In the genomic region with DNA sequence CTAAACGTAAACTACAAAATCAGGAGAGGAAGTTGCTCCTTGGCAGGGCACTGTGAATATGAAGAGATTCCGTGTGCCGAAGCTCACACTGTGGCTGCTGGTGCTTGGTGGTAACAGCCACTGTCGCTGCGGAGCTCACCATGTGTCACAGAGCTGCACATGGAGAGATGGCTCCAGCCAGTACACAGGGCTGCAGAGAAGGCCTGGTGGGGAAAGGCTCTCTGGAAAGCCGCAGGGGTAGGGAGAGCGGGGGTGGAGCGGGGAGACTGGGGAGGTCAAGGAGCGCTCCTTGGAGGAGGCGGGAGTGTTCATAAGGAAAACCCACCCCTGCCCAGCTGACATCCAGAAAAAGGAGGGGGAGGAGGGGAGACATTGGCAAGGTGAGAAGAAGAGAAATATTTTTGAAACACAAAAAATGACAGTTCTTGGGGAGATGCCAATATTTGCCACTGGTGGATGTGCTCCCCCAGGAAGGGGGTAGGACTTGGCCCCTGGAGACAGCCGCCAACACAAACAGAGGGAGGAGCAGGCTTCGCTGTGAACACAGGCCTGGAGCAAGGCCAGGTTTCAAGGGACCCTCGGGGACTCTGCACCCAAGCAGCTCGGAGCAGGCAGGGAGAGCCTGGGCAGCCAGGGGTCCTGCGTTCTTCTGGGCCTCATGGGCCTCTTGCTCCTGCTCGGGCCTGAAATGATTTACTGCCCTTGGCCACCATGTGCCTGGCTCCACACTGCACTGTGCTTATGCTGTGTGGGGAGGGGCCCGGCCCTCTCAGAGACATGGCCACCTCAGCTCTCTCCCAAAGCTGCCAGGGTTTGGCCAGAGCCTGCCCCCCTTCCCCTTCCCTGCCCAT, we compare ENCODE assay signal across 1 cellular context.
TF ChIP-seq lines count a peak whose summit lies in the region.

No MANE protein-coding gene starts in this region.

TF ChIP-seq in HepG2, 621 proteins besides CTCF, POLR2A, EP300 and RAD21 (continued from another document):
- TF ChIP-seq, protein P1, sequence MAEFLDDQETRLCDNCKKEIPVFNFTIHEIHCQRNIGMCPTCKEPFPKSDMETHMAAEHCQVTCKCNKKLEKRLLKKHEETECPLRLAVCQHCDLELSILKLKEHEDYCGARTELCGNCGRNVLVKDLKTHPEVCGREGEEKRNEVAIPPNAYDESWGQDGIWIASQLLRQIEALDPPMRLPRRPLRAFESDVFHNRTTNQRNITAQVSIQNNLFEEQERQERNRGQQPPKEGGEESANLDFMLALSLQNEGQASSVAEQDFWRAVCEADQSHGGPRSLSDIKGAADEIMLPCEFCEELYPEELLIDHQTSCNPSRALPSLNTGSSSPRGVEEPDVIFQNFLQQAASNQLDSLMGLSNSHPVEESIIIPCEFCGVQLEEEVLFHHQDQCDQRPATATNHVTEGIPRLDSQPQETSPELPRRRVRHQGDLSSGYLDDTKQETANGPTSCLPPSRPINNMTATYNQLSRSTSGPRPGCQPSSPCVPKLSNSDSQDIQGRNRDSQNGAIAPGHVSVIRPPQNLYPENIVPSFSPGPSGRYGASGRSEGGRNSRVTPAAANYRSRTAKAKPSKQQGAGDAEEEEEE (CRISPR knock-in tag; IDR thresholded peaks at IDR 0.05; ENCODE audit: borderline replicate concordance) = no peak
- peak; percentile 27 for TF ChIP-seq XRCC5 (optimal IDR thresholded peaks at IDR 0.05; ENCODE audit: low read length)
- TF ChIP-seq ZNF501 (CRISPR knock-in tag; IDR thresholded peaks at IDR 0.05) = peak; percentile 55; the same call in 1 of the 2 replicates
- TF ChIP-seq DPF2 (CRISPR knock-in tag; IDR thresholded peaks at IDR 0.05; ENCODE audit: borderline replicate concordance, low read depth) = peak; percentile 16; the same call in 1 of the 2 replicates
- TF ChIP-seq, protein P2, sequence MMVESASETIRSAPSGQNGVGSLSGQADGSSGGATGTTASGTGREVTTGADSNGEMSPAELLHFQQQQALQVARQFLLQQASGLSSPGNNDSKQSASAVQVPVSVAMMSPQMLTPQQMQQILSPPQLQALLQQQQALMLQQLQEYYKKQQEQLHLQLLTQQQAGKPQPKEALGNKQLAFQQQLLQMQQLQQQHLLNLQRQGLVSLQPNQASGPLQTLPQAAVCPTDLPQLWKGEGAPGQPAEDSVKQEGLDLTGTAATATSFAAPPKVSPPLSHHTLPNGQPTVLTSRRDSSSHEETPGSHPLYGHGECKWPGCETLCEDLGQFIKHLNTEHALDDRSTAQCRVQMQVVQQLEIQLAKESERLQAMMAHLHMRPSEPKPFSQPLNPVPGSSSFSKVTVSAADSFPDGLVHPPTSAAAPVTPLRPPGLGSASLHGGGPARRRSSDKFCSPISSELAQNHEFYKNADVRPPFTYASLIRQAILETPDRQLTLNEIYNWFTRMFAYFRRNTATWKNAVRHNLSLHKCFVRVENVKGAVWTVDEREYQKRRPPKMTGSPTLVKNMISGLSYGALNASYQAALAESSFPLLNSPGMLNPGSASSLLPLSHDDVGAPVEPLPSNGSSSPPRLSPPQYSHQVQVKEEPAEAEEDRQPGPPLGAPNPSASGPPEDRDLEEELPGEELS (CRISPR knock-in tag; IDR thresholded peaks at IDR 0.05) = peak; percentile 80
- no peak for TF ChIP-seq RFX1 (IDR thresholded peaks at IDR 0.05)
- peak; percentile 55 for TF ChIP-seq SRSF1 (optimal IDR thresholded peaks at IDR 0.05; ENCODE audit: low read depth, low read length)
- no peak for TF ChIP-seq SOX13 (IDR thresholded peaks at IDR 0.05)
- peak in 1 of 2 experiments; percentile 46; a peak in 2 of 4 replicates for TF ChIP-seq SOX13 (CRISPR knock-in tag; conservative IDR thresholded peaks at IDR 0.05 in 1 of 2, IDR thresholded peaks at IDR 0.05 in 1 of 2)
- no peak for TF ChIP-seq THYN1 (CRISPR knock-in tag; IDR thresholded peaks at IDR 0.05; ENCODE audit: borderline replicate concordance, low read depth)
- peak; percentile 28; the same call in 1 of the 2 replicates for TF ChIP-seq GABPB1 (CRISPR knock-in tag; IDR thresholded peaks at IDR 0.05)
- TF ChIP-seq ZNF614 (CRISPR knock-in tag; IDR thresholded peaks at IDR 0.05; ENCODE audit: borderline replicate concordance) = no peak
TF ChIP-seq in HepG2: peak in this region for 62.
